ENCODE assay signal across 10 cellular contexts in genomic region chr1:228142616-228143203, GRCh38. TPM values are rescaled to one million over a fixed set of nuclear protein-coding genes. Genes with fewer than 3 reads are reported as not detected.
DNase-seq lines count a peak whose midpoint lies in the region; ATAC-seq, FAIRE-seq and TF ChIP-seq lines count a peak whose summit lies in the region.
"Had no signal": no experiment of that assay in that cellular context is flagged by ENCODE, and none has a peak within 500 bp of the region (broad histone marks: within the 10 kb centered on the region; RNA-seq: fewer than 3 reads in every experiment).

No MANE protein-coding gene starts in this region.

- no peak overlapping the region; the same call in 1 of the 2 replicates for H3K9ac ChIP-seq in HepG2 (ENCODE audit: insufficient read depth, low read depth, low read length)

- no peak for TF ChIP-seq POLR2A in HepG2 (IDR thresholded peaks at IDR 0.05; ENCODE audit: insufficient read depth in 1 of 2, low read depth in 2 of 2, low read length in 2 of 2)

- no peak for DNase-seq in T-helper 2 cell treated with Interferon-gamma antibody and Interleukin-4, amounts not matched to agents 5 μg/mL and 100 μg/mL, for 36 hours (ENCODE audit: low spot score)
- DNase-seq in T-helper 2 cell, result no peak
- no peak for DNase-seq in activated CD8-positive, alpha-beta T cell treated with anti-CD3 and anti-CD28 coated beads, Interleukin-2, amount 10 ng/mL, durations not matched to agents 7 days and 5 days
- DNase-seq in HepG2 (ENCODE audit: low spot score), result no peak
- peak in 1 of 2 donors; percentile 13 for DNase-seq in stimulated activated naive CD8-positive, alpha-beta T cell treated with anti-CD3 and anti-CD28 coated beads, Interleukin-15, amount 100 ng/mL, for 72 hours
- DNase-seq in foreskin melanocyte, result no peak
- DNase-seq in ecto neural progenitor cell (ENCODE audit: low spot score), result no peak

- POLR2A ChIA-PET in activated CD8-positive, alpha-beta T cell treated with anti-CD3 and anti-CD28 coated beads, Interleukin-2, amount 10 ng/mL, durations not matched to agents 7 days and 5 days (lab: Charles Lee), result interaction anchor here (0.8 to 6.1 kb wide), 4 partner anchors 15 to 37 kb away, joined by 3 to 38 read pairs (median 20); partner anchors contain the start of gene IBA57
- POLR2A ChIA-PET in HepG2 (lab: Yijun Ruan, JAX), result interaction anchor here (1.4 kb wide), 1 partner anchor 23 kb away, joined by 4 read pairs; the partner anchor contains the start of gene IBA57

- TF ChIP-seq EP300 in HepG2 (IDR thresholded peaks at IDR 0.05; ENCODE audit: low read depth in 2 of 2, low read length in 2 of 2) (no peak), HepG2 (CRISPR knock-in tag; IDR thresholded peaks at IDR 0.05; ENCODE audit: borderline replicate concordance) (no peak)

- H3K36me3 Mint-ChIP-seq in T-helper 2 cell treated with Interferon-gamma antibody and Interleukin-4, amounts not matched to agents 5 μg/mL and 100 μg/mL, for 36 hours (ENCODE audit: low read depth), result peaks cover 14% of the 10 kb centered on the region
- H3K36me3 Mint-ChIP-seq in activated CD8-positive, alpha-beta T cell treated with anti-CD3 and anti-CD28 coated beads, Interleukin-2, amount 10 ng/mL, durations not matched to agents 7 days and 5 days (ENCODE audit: low read depth), result peaks cover 32% of the 10 kb centered on the region

- peaks cover 23% of the 10 kb centered on the region; the same call in 1 of the 2 replicates for H4K20me1 ChIP-seq in HepG2 (ENCODE audit: insufficient read depth, low read length)

- no peaks in the 10 kb centered on the region; a peak in 1 of 5 replicates for H3K27me3 ChIP-seq in HepG2 (ENCODE audit: control insufficient read depth in 1 of 2, insufficient read depth in 2 of 2, low read length in 2 of 2)

- peaks cover 4 to 16% of the 10 kb centered on the region in 2 experiments; a peak in 4 of 5 replicates for H3K36me3 ChIP-seq in HepG2 (replicated peaks in 1 of 2; ENCODE audit: control insufficient read depth in 1 of 2, insufficient read depth in 2 of 2, low read length in 2 of 2)

- no TSS peak for BruUV-seq in HepG2 (replicated peaks; lab: Mats Ljungman, UMichigan)

- peaks cover 23% of the 10 kb centered on the region for H3K4me1 Mint-ChIP-seq in T-helper 2 cell treated with Interferon-gamma antibody and Interleukin-4, amounts not matched to agents 5 μg/mL and 100 μg/mL, for 36 hours (ENCODE audit: low read depth)
- H3K4me1 Mint-ChIP-seq in activated CD8-positive, alpha-beta T cell treated with anti-CD3 and anti-CD28 coated beads, Interleukin-2, amount 10 ng/mL, durations not matched to agents 7 days and 5 days (ENCODE audit: low read depth), result peaks cover 27% of the 10 kb centered on the region
- peaks cover 47% of the 10 kb centered on the region for H3K4me1 Mint-ChIP-seq in stimulated activated naive CD8-positive, alpha-beta T cell treated with anti-CD3 and anti-CD28 coated beads, Interleukin-15, amount 100 ng/mL, for 72 hours

- no peak for TF ChIP-seq CTCF in HepG2 (CRISPR knock-in tag; IDR thresholded peaks at IDR 0.05)

- in situ Hi-C loops in HepG2 (cut with HindIII; ENCODE audit: extremely low pct_ligation_motif_present, low pct_unique_long_range_greater_than_20kb), result no loop called here

- no peak for TF ChIP-seq RAD21 in HepG2 (CRISPR knock-in tag; IDR thresholded peaks at IDR 0.05)

- H3K27ac Mint-ChIP-seq in T-helper 2 cell treated with Interferon-gamma antibody and Interleukin-4, amounts not matched to agents 5 μg/mL and 100 μg/mL, for 36 hours, result peak overlapping the region; percentile 60
- H3K27ac Mint-ChIP-seq in activated CD8-positive, alpha-beta T cell treated with anti-CD3 and anti-CD28 coated beads, Interleukin-2, amount 10 ng/mL, durations not matched to agents 7 days and 5 days, result peak overlapping the region; percentile 99
- peak overlapping the region; percentile 46 to 94 for H3K27ac Mint-ChIP-seq in stimulated activated naive CD8-positive, alpha-beta T cell treated with anti-CD3 and anti-CD28 coated beads, Interleukin-15, amount 100 ng/mL, for 72 hours

- no peak for FAIRE-seq in HepG2 (lab: Jason Lieb, UNC)
- FAIRE-seq: A549 had no signal

- ATAC-seq in activated CD8-positive, alpha-beta T cell treated with anti-CD3 and anti-CD28 coated beads, Interleukin-2, amount 10 ng/mL, durations not matched to agents 7 days and 5 days, result no peak
- ATAC-seq in HepG2, result no peak
- ATAC-seq in stimulated activated naive CD8-positive, alpha-beta T cell treated with anti-CD3 and anti-CD28 coated beads, Interleukin-15, amount 100 ng/mL, for 72 hours, result no peak
- no peak for ATAC-seq in GM18907 (IDR thresholded peaks at IDR 0.05; ENCODE audit: unreplicated experiment)
- ATAC-seq: A549, left lobe of liver had no signal

- no peaks in the 10 kb centered on the region for H3K9me3 Mint-ChIP-seq in T-helper 2 cell treated with Interferon-gamma antibody and Interleukin-4, amounts not matched to agents 5 μg/mL and 100 μg/mL, for 36 hours
- H3K9me3 Mint-ChIP-seq in activated CD8-positive, alpha-beta T cell treated with anti-CD3 and anti-CD28 coated beads, Interleukin-2, amount 10 ng/mL, durations not matched to agents 7 days and 5 days (ENCODE audit: insufficient read depth), result no peaks in the 10 kb centered on the region
- H3K9me3 Mint-ChIP-seq in stimulated activated naive CD8-positive, alpha-beta T cell treated with anti-CD3 and anti-CD28 coated beads, Interleukin-15, amount 100 ng/mL, for 72 hours, result no peaks in the 10 kb centered on the region

- no peaks in the 10 kb centered on the region for H3K9me3 ChIP-seq in HepG2 (ENCODE audit: low read length)
- H3K9me3 ChIP-seq: A549 had no signal

- H2AFZ ChIP-seq in HepG2 (ENCODE audit: low read length), result no peak overlapping the region

- peak overlapping the region; percentile 100 for H3K4me3 Mint-ChIP-seq in T-helper 2 cell treated with Interferon-gamma antibody and Interleukin-4, amounts not matched to agents 5 μg/mL and 100 μg/mL, for 36 hours
- peak overlapping the region; percentile 100 for H3K4me3 Mint-ChIP-seq in activated CD8-positive, alpha-beta T cell treated with anti-CD3 and anti-CD28 coated beads, Interleukin-2, amount 10 ng/mL, durations not matched to agents 7 days and 5 days
- peak overlapping the region; percentile 98 for H3K4me3 Mint-ChIP-seq in stimulated activated naive CD8-positive, alpha-beta T cell treated with anti-CD3 and anti-CD28 coated beads, Interleukin-15, amount 100 ng/mL, for 72 hours

- H3K27me3 Mint-ChIP-seq in T-helper 2 cell treated with Interferon-gamma antibody and Interleukin-4, amounts not matched to agents 5 μg/mL and 100 μg/mL, for 36 hours (ENCODE audit: low read depth), result no peaks in the 10 kb centered on the region
- no peaks in the 10 kb centered on the region for H3K27me3 Mint-ChIP-seq in activated CD8-positive, alpha-beta T cell treated with anti-CD3 and anti-CD28 coated beads, Interleukin-2, amount 10 ng/mL, durations not matched to agents 7 days and 5 days (ENCODE audit: low read depth)
- H3K27me3 Mint-ChIP-seq in stimulated activated naive CD8-positive, alpha-beta T cell treated with anti-CD3 and anti-CD28 coated beads, Interleukin-15, amount 100 ng/mL, for 72 hours, result no peaks in the 10 kb centered on the region

- no peak overlapping the region for H3K27ac ChIP-seq in HepG2 (ENCODE audit: extremely low read length, insufficient read depth, low read length)
- H3K27ac ChIP-seq: A549 had no signal

- intact Hi-C loops in HepG2 (cut with micrococcal nuclease; ENCODE audit: unreplicated experiment), result no loop called here

- peak overlapping the region in 1 of 3 experiments; percentile 98; a peak in 2 of 6 replicates for H3K4me3 ChIP-seq in HepG2 (replicated peaks in 1 of 3; ENCODE audit: insufficient read depth in 1 of 3, low read depth in 2 of 3, low read length in 3 of 3)
- H3K4me3 ChIP-seq: A549 had no signal

- peaks cover 42% of the 10 kb centered on the region for H3K4me1 ChIP-seq in HepG2 (ENCODE audit: insufficient read depth, low read length)

- H3K4me2 ChIP-seq in HepG2 (ENCODE audit: low read depth, low read length), result peak overlapping the region; percentile 95

- 86% methylated on average over 5 of the region's 15 CpGs for WGBS in HepG2 (ENCODE audit: low lambda C conversion rate)

- H3K79me2 ChIP-seq in HepG2 (ENCODE audit: insufficient read depth, low read length), result peaks cover 59% of the 10 kb centered on the region

- CTCF ChIA-PET in activated CD8-positive, alpha-beta T cell treated with anti-CD3 and anti-CD28 coated beads, Interleukin-2, amount 10 ng/mL, durations not matched to agents 7 days and 5 days (lab: Charles Lee), result interaction anchor here (1.7 to 2.3 kb wide), 2 partner anchors 12 to 22 kb away, joined by 6 read pairs; partner anchors contain the start of gene IBA57
- CTCF ChIA-PET in HepG2 (lab: Yijun Ruan, JAX; ENCODE audit: low intra/inter-chr PET ratio, low total read pairs), result no interaction called here

RNA-seq across cellular contexts. Expression of gene GUK1, which starts 2.6 kb away (rescaled TPM):
- 100 to 1,000 TPM; 339 to 344 TPM for total RNA-seq in activated CD8-positive, alpha-beta T cell treated with anti-CD3 and anti-CD28 coated beads, Interleukin-2, amount 10 ng/mL, durations not matched to agents 7 days and 5 days
- 82.7 and 116 TPM in 2 replicates for total RNA-seq in HepG2 (2016; rRNA removed; fragmentation: Illumina TruSeq; extraction: Trizol)
- total RNA-seq in HepG2 (2016; cell fraction: cytosol; rRNA removed; fragmentation: Illumina TruSeq; extraction: Trizol; ENCODE audit: low read depth), result 772 and 776 TPM in 2 replicates
- total RNA-seq in HepG2 (2016; cell fraction: insoluble cytoplasmic fraction; rRNA removed; fragmentation: Illumina TruSeq; extraction: Trizol), result 78.9 and 120 TPM in 2 replicates
- 448 and 476 TPM in 2 replicates for total RNA-seq in HepG2 (2016; cell fraction: membrane; rRNA removed; fragmentation: Illumina TruSeq; extraction: Trizol)
- 51.4 and 56.9 TPM in 2 replicates for total RNA-seq in HepG2 (2016; cell fraction: nucleus; rRNA removed; fragmentation: Illumina TruSeq; extraction: Trizol)
- 154 and 205 TPM in 2 replicates for polyA plus RNA-seq in HepG2 (2011; rRNA removed)
- polyA plus RNA-seq in HepG2 (2011; cell fraction: cytosol; rRNA removed), result 228 and 301 TPM in 2 replicates
- polyA plus RNA-seq in HepG2 (2011; cell fraction: nucleus; rRNA removed), result 387 and 492 TPM in 2 replicates
- 58.4 and 85.4 TPM in 2 replicates for polyA plus RNA-seq in HepG2 (2012)
- polyA plus RNA-seq in HepG2 (2016; cell fraction: cytosol; fragmentation: Illumina TruSeq; extraction: Trizol; ENCODE audit: low read depth), result 764 and 775 TPM in 2 replicates
- 78.9 and 87.4 TPM in 2 replicates for polyA plus RNA-seq in HepG2 (2016; cell fraction: insoluble cytoplasmic fraction; fragmentation: Illumina TruSeq; extraction: Trizol; ENCODE audit: low read depth)
- 402 and 423 TPM in 2 replicates for polyA plus RNA-seq in HepG2 (2016; cell fraction: membrane; fragmentation: Illumina TruSeq; extraction: Trizol; ENCODE audit: low read depth)
- polyA plus RNA-seq in HepG2 (2016; cell fraction: nucleus; fragmentation: Illumina TruSeq; extraction: Trizol; ENCODE audit: insufficient read depth, low read depth), result 119 and 120 TPM in 2 replicates
- polyA minus RNA-seq in HepG2 (2011; rRNA and poly(A)+ RNA removed; ENCODE audit: low replicate concordance), result 81.2 and 86.5 TPM in 2 replicates
- 31.2 and 41.7 TPM in 2 replicates for polyA minus RNA-seq in HepG2 (2011; cell fraction: cytosol; rRNA and poly(A)+ RNA removed)
- 52.1 and 60.5 TPM in 2 replicates for polyA minus RNA-seq in HepG2 (2011; cell fraction: nucleus; rRNA and poly(A)+ RNA removed)

RNA-seq across cellular contexts. Expression of gene GJC2, which starts 7.0 kb away (rescaled TPM):
- 1 to 10 TPM; 4.1 to 4.4 TPM for total RNA-seq in activated CD8-positive, alpha-beta T cell treated with anti-CD3 and anti-CD28 coated beads, Interleukin-2, amount 10 ng/mL, durations not matched to agents 7 days and 5 days
- total RNA-seq in HepG2 (2016; rRNA removed; fragmentation: Illumina TruSeq; extraction: Trizol), result 1.6 and 3.8 TPM in 2 replicates
- total RNA-seq in HepG2 (2016; cell fraction: cytosol; rRNA removed; fragmentation: Illumina TruSeq; extraction: Trizol; ENCODE audit: low read depth), result 0.79 and 1.0 TPM in 2 replicates
- 1.5 and 3.8 TPM in 2 replicates for total RNA-seq in HepG2 (2016; cell fraction: insoluble cytoplasmic fraction; rRNA removed; fragmentation: Illumina TruSeq; extraction: Trizol)
- total RNA-seq in HepG2 (2016; cell fraction: membrane; rRNA removed; fragmentation: Illumina TruSeq; extraction: Trizol), result 1.4 and 2.0 TPM in 2 replicates
- total RNA-seq in HepG2 (2016; cell fraction: nucleus; rRNA removed; fragmentation: Illumina TruSeq; extraction: Trizol), result 2.3 and 2.4 TPM in 2 replicates
- 1.6 and 2.5 TPM in 2 replicates for polyA plus RNA-seq in HepG2 (2011; rRNA removed)
- polyA plus RNA-seq in HepG2 (2011; cell fraction: cytosol; rRNA removed), result 1.4 and 3.3 TPM in 2 replicates
- polyA plus RNA-seq in HepG2 (2011; cell fraction: nucleus; rRNA removed), result 3.1 and 3.8 TPM in 2 replicates
- polyA plus RNA-seq in HepG2 (2012), result 2.5 and 2.9 TPM in 2 replicates
- polyA plus RNA-seq in HepG2 (2016; cell fraction: cytosol; fragmentation: Illumina TruSeq; extraction: Trizol; ENCODE audit: low read depth), result 0.48 and 0.51 TPM in 2 replicates
- polyA plus RNA-seq in HepG2 (2016; cell fraction: insoluble cytoplasmic fraction; fragmentation: Illumina TruSeq; extraction: Trizol; ENCODE audit: low read depth), result 1.7 and 1.8 TPM in 2 replicates
- polyA plus RNA-seq in HepG2 (2016; cell fraction: membrane; fragmentation: Illumina TruSeq; extraction: Trizol; ENCODE audit: low read depth), result 1.2 and 1.3 TPM in 2 replicates
- polyA plus RNA-seq in HepG2 (2016; cell fraction: nucleus; fragmentation: Illumina TruSeq; extraction: Trizol; ENCODE audit: insufficient read depth, low read depth), result 3.1 and 3.7 TPM in 2 replicates
- polyA minus RNA-seq in HepG2 (2011; rRNA and poly(A)+ RNA removed; ENCODE audit: low replicate concordance), result 0.65 and 7.9 TPM in 2 replicates
- 2.4 and 5.1 TPM in 2 replicates for polyA minus RNA-seq in HepG2 (2011; cell fraction: cytosol; rRNA and poly(A)+ RNA removed)
- polyA minus RNA-seq in HepG2 (2011; cell fraction: nucleus; rRNA and poly(A)+ RNA removed), result 2.4 and 2.7 TPM in 2 replicates

RNA-seq across cellular contexts. Expression of gene IBA57, which starts 22.9 kb away (rescaled TPM):
- 1 to 10 TPM; 7.5 to 8.9 TPM for total RNA-seq in activated CD8-positive, alpha-beta T cell treated with anti-CD3 and anti-CD28 coated beads, Interleukin-2, amount 10 ng/mL, durations not matched to agents 7 days and 5 days
- total RNA-seq in HepG2 (2016; rRNA removed; fragmentation: Illumina TruSeq; extraction: Trizol), result 9.7 and 10.2 TPM in 2 replicates
- total RNA-seq in HepG2 (2016; cell fraction: cytosol; rRNA removed; fragmentation: Illumina TruSeq; extraction: Trizol; ENCODE audit: low read depth), result 0.81 and 1.6 TPM in 2 replicates
- total RNA-seq in HepG2 (2016; cell fraction: insoluble cytoplasmic fraction; rRNA removed; fragmentation: Illumina TruSeq; extraction: Trizol), result 8.3 and 9.2 TPM in 2 replicates
- 2.3 and 3.6 TPM in 2 replicates for total RNA-seq in HepG2 (2016; cell fraction: membrane; rRNA removed; fragmentation: Illumina TruSeq; extraction: Trizol)
- total RNA-seq in HepG2 (2016; cell fraction: nucleus; rRNA removed; fragmentation: Illumina TruSeq; extraction: Trizol), result 3.8 and 4.7 TPM in 2 replicates
- 2.3 and 4.2 TPM in 2 replicates for polyA plus RNA-seq in HepG2 (2011; rRNA removed)
- polyA plus RNA-seq in HepG2 (2011; cell fraction: cytosol; rRNA removed), result 1.7 and 3.8 TPM in 2 replicates
- 3.6 and 5.6 TPM in 2 replicates for polyA plus RNA-seq in HepG2 (2011; cell fraction: nucleus; rRNA removed)
- polyA plus RNA-seq in HepG2 (2012), result 2.1 and 2.8 TPM in 2 replicates
- polyA plus RNA-seq in HepG2 (2016; cell fraction: cytosol; fragmentation: Illumina TruSeq; extraction: Trizol; ENCODE audit: low read depth), result 0.59 and 1.2 TPM in 2 replicates
- polyA plus RNA-seq in HepG2 (2016; cell fraction: insoluble cytoplasmic fraction; fragmentation: Illumina TruSeq; extraction: Trizol; ENCODE audit: low read depth), result 7.5 and 7.6 TPM in 2 replicates
- polyA plus RNA-seq in HepG2 (2016; cell fraction: membrane; fragmentation: Illumina TruSeq; extraction: Trizol; ENCODE audit: low read depth), result 2.2 and 2.3 TPM in 2 replicates
- polyA plus RNA-seq in HepG2 (2016; cell fraction: nucleus; fragmentation: Illumina TruSeq; extraction: Trizol; ENCODE audit: insufficient read depth, low read depth), result 4.3 and 5.9 TPM in 2 replicates
- polyA minus RNA-seq in HepG2 (2011; rRNA and poly(A)+ RNA removed; ENCODE audit: low replicate concordance), result 2.7 and 11.4 TPM in 2 replicates
- 3.1 and 4.6 TPM in 2 replicates for polyA minus RNA-seq in HepG2 (2011; cell fraction: cytosol; rRNA and poly(A)+ RNA removed)
- polyA minus RNA-seq in HepG2 (2011; cell fraction: nucleus; rRNA and poly(A)+ RNA removed), result 3.7 and 5.7 TPM in 2 replicates

RNA-seq across cellular contexts. Expression of gene MRPL55, which starts 33.6 kb away (rescaled TPM):
- 10 to 100 TPM; 51.1 to 60.7 TPM for total RNA-seq in activated CD8-positive, alpha-beta T cell treated with anti-CD3 and anti-CD28 coated beads, Interleukin-2, amount 10 ng/mL, durations not matched to agents 7 days and 5 days
- 92.9 and 97.9 TPM in 2 replicates for total RNA-seq in HepG2 (2016; rRNA removed; fragmentation: Illumina TruSeq; extraction: Trizol)
- 49.0 and 60.3 TPM in 2 replicates for total RNA-seq in HepG2 (2016; cell fraction: cytosol; rRNA removed; fragmentation: Illumina TruSeq; extraction: Trizol; ENCODE audit: low read depth)
- total RNA-seq in HepG2 (2016; cell fraction: insoluble cytoplasmic fraction; rRNA removed; fragmentation: Illumina TruSeq; extraction: Trizol), result 86.6 and 104 TPM in 2 replicates
- total RNA-seq in HepG2 (2016; cell fraction: membrane; rRNA removed; fragmentation: Illumina TruSeq; extraction: Trizol), result 54.0 and 72.4 TPM in 2 replicates
- total RNA-seq in HepG2 (2016; cell fraction: nucleus; rRNA removed; fragmentation: Illumina TruSeq; extraction: Trizol), result 52.4 and 56.0 TPM in 2 replicates
- 58.6 and 74.8 TPM in 2 replicates for polyA plus RNA-seq in HepG2 (2011; rRNA removed)
- 43.3 and 107 TPM in 2 replicates for polyA plus RNA-seq in HepG2 (2011; cell fraction: cytosol; rRNA removed)
- polyA plus RNA-seq in HepG2 (2011; cell fraction: nucleus; rRNA removed), result 195 and 229 TPM in 2 replicates
- polyA plus RNA-seq in HepG2 (2012), result 31.6 and 40.6 TPM in 2 replicates
- 37.6 and 50.2 TPM in 2 replicates for polyA plus RNA-seq in HepG2 (2016; cell fraction: cytosol; fragmentation: Illumina TruSeq; extraction: Trizol; ENCODE audit: low read depth)
- 96.5 and 99.2 TPM in 2 replicates for polyA plus RNA-seq in HepG2 (2016; cell fraction: insoluble cytoplasmic fraction; fragmentation: Illumina TruSeq; extraction: Trizol; ENCODE audit: low read depth)
- polyA plus RNA-seq in HepG2 (2016; cell fraction: membrane; fragmentation: Illumina TruSeq; extraction: Trizol; ENCODE audit: low read depth), result 41.3 and 57.8 TPM in 2 replicates
- 81.1 and 106 TPM in 2 replicates for polyA plus RNA-seq in HepG2 (2016; cell fraction: nucleus; fragmentation: Illumina TruSeq; extraction: Trizol; ENCODE audit: insufficient read depth, low read depth)
- 52.6 and 85.2 TPM in 2 replicates for polyA minus RNA-seq in HepG2 (2011; rRNA and poly(A)+ RNA removed; ENCODE audit: low replicate concordance)
- polyA minus RNA-seq in HepG2 (2011; cell fraction: cytosol; rRNA and poly(A)+ RNA removed), result 25.1 and 31.5 TPM in 2 replicates
- 29.2 and 32.2 TPM in 2 replicates for polyA minus RNA-seq in HepG2 (2011; cell fraction: nucleus; rRNA and poly(A)+ RNA removed)

RNA-seq across cellular contexts. Expression of gene C1orf35, which starts 39.6 kb away (rescaled TPM):
- total RNA-seq in activated CD8-positive, alpha-beta T cell treated with anti-CD3 and anti-CD28 coated beads, Interleukin-2, amount 10 ng/mL, durations not matched to agents 7 days and 5 days, result 10 to 100 TPM; 24.7 to 25.6 TPM
- total RNA-seq in HepG2 (2016; rRNA removed; fragmentation: Illumina TruSeq; extraction: Trizol), result 14.2 and 19.3 TPM in 2 replicates
- 3.6 and 3.9 TPM in 2 replicates for total RNA-seq in HepG2 (2016; cell fraction: cytosol; rRNA removed; fragmentation: Illumina TruSeq; extraction: Trizol; ENCODE audit: low read depth)
- 12.7 and 19.3 TPM in 2 replicates for total RNA-seq in HepG2 (2016; cell fraction: insoluble cytoplasmic fraction; rRNA removed; fragmentation: Illumina TruSeq; extraction: Trizol)
- 5.2 and 7.7 TPM in 2 replicates for total RNA-seq in HepG2 (2016; cell fraction: membrane; rRNA removed; fragmentation: Illumina TruSeq; extraction: Trizol)
- 10.2 and 14.8 TPM in 2 replicates for total RNA-seq in HepG2 (2016; cell fraction: nucleus; rRNA removed; fragmentation: Illumina TruSeq; extraction: Trizol)
- 8.1 and 8.8 TPM in 2 replicates for polyA plus RNA-seq in HepG2 (2011; rRNA removed)
- polyA plus RNA-seq in HepG2 (2011; cell fraction: cytosol; rRNA removed), result 5.5 and 9.0 TPM in 2 replicates
- 34.5 and 36.2 TPM in 2 replicates for polyA plus RNA-seq in HepG2 (2011; cell fraction: nucleus; rRNA removed)
- polyA plus RNA-seq in HepG2 (2012), result 6.8 and 7.0 TPM in 2 replicates
- 2.9 and 3.3 TPM in 2 replicates for polyA plus RNA-seq in HepG2 (2016; cell fraction: cytosol; fragmentation: Illumina TruSeq; extraction: Trizol; ENCODE audit: low read depth)
- 14.4 and 15.4 TPM in 2 replicates for polyA plus RNA-seq in HepG2 (2016; cell fraction: insoluble cytoplasmic fraction; fragmentation: Illumina TruSeq; extraction: Trizol; ENCODE audit: low read depth)
- 4.2 TPM in 2 replicates for polyA plus RNA-seq in HepG2 (2016; cell fraction: membrane; fragmentation: Illumina TruSeq; extraction: Trizol; ENCODE audit: low read depth)
- 35.0 and 36.9 TPM in 2 replicates for polyA plus RNA-seq in HepG2 (2016; cell fraction: nucleus; fragmentation: Illumina TruSeq; extraction: Trizol; ENCODE audit: insufficient read depth, low read depth)
- 3.9 and 4.2 TPM in 2 replicates for polyA minus RNA-seq in HepG2 (2011; rRNA and poly(A)+ RNA removed; ENCODE audit: low replicate concordance)
- polyA minus RNA-seq in HepG2 (2011; cell fraction: cytosol; rRNA and poly(A)+ RNA removed), result 1.2 and 2.6 TPM in 2 replicates
- polyA minus RNA-seq in HepG2 (2011; cell fraction: nucleus; rRNA and poly(A)+ RNA removed), result 2.7 and 3.4 TPM in 2 replicates
